In genomic region chr12:105275997-105276760, GRCh38 we compare ENCODE assay signal across 16 cellular contexts. TPM values are rescaled to one million over a fixed set of nuclear protein-coding genes. Genes with fewer than 3 reads are reported as not detected.
A peak's percentile ranks its signal among the peaks of the same experiment; 100 is the strongest.
DNase-seq lines count a peak whose midpoint lies in the region; ATAC-seq lines count a peak whose summit lies in the region.
"Had no signal": no experiment of that assay in that cellular context is flagged by ENCODE, and none has a peak within 500 bp of the region (broad histone marks: within the 10 kb centered on the region; RNA-seq: fewer than 3 reads in every experiment).

No MANE protein-coding gene starts in this region.

- no peak for ATAC-seq in GM19397 (IDR thresholded peaks at IDR 0.05; ENCODE audit: unreplicated experiment)

- peak; percentile 23 for DNase-seq in NCI-H1092 treated with DMSO at 0.1 percent for 48 hours (lab: John Stamatoyannopoulos, UW)
- DNase-seq in NCI-H1092 (lab: John Stamatoyannopoulos, UW), result no peak
- DNase-seq in NCI-H1436 treated with DMSO at 0.1 percent for 48 hours (lab: John Stamatoyannopoulos, UW), result peak; percentile 53
- peak; percentile 69 to 70 for DNase-seq in SHP77 (lab: John Stamatoyannopoulos, UW)
- DNase-seq in myocyte (ENCODE audit: low read depth), result peak; percentile 84
- DNase-seq in NCI-H1048 (lab: John Stamatoyannopoulos, UW), result no peak
- DNase-seq in Ammon's horn (ENCODE audit: low spot score), result no peak
- DNase-seq: 8988T; activated B cell treated with CpG ODN at 0.5 μM for 24 hours; CD4-positive, alpha-beta memory T cell; effector memory CD4-positive, alpha-beta T cell; NCI-H1694; nucleus accumbens; stimulated activated naive B cell treated with anti-CD40 and anti-IgM and Interleukin-4, amounts not matched to agents 10 μg/mL and 1 μg/mL and 100 μg/mL, for 72 hours; uterus had no signal

RNA-seq across cellular contexts. Expression of gene APPL2, which starts 40.2 kb away (rescaled TPM):
- total RNA-seq in myocyte, result 20.4 and 26.1 TPM in 2 replicates
- polyA plus RNA-seq in myocyte (2012), result 35.6 TPM

RNA-seq across cellular contexts. Expression of gene C12orf75, which starts 54.3 kb away (rescaled TPM):
- total RNA-seq in myocyte, result 38.7 and 41.4 TPM in 2 replicates
- polyA plus RNA-seq in myocyte (2012), result 89.8 TPM

Comparison
In these comparisons a context has a peak if more than half of its experiments do, and no peak if none do; other contexts are left out.
1. DNase-seq: peak in NCI-H1092 treated with DMSO at 0.1 percent for 48 hours (single experiment), NCI-H1436 treated with DMSO at 0.1 percent for 48 hours (single experiment), SHP77 (2 of 2) and myocyte (single experiment); none in NCI-H1092 (single experiment), NCI-H1048 (single experiment) and Ammon's horn (single experiment).